Comparison of ENCODE assay signal across 8 cellular contexts in the genomic region with DNA sequence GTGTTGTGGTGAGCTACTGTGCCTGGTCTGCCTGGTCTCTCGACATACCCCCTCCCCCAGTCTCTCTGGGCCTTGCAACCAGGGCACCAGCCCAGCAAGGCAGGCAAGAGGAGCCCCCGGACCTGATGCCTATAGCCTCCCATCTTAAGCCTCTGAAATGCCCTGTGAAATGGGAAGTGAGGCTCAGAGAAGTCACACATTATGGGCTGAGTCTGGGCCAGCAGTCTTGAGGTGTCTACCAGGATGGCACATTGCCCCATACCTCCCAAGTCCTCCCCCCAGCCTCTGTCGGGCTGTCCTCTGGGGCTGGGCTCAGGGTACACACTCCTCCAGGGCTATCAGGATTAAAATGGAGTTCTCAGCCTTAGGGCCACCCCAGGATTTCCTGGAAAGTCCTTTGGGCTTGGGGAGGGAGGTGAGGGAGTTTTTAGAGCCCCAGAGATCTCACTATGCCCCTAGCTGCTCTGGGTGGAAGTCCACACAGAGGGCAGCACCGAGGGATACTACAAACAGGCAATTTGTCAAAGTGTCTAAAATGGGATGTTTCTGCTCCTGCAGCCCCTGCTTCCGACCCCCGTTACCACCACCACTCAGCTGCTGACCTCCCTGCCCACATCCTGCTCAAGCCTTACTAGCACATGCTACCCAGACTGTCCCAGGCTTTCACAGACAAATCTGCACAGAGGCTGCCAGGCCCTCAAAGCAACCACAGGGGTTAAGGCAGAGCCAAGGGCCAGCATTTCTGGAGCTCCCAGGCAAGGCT.
DNase-seq lines count a peak whose midpoint lies in the region; ATAC-seq and TF ChIP-seq lines count a peak whose summit lies in the region.

No MANE protein-coding gene starts in this region.

- peaks cover 28% of the 10 kb centered on the region for H3K36me3 ChIP-seq in NT2/D1 (ENCODE audit: insufficient read depth, insufficient read length, low read length)
- peaks cover 0 to 19% (median 11%) of the 10 kb centered on the region in 3 donors for H3K36me3 ChIP-seq in tibial artery

- TF ChIP-seq CTCF in GM12875 (IDR thresholded peaks at IDR 0.05; ENCODE audit: borderline replicate concordance, insufficient read depth, low read depth, low read length) (peak; percentile 47), choroid plexus epithelial cell (conservative IDR thresholded peaks at IDR 0.05; ENCODE audit: low read depth, low read length) (peak; percentile 64), tibial artery (IDR thresholded peaks at IDR 0.05) (no peak)

- intact Hi-C loops in tibial artery (cut with DNase I; ENCODE audit: low total_unique reads) = no loop called here

- H3K4me1 ChIP-seq in NT2/D1 (ENCODE audit: insufficient read depth, insufficient read length) (peaks cover 36% of the 10 kb centered on the region), tibial artery (peaks cover 3 to 50% (median 35%) of the 10 kb centered on the region in 4 donors)

- ATAC-seq in GM21515 (IDR thresholded peaks at IDR 0.05; ENCODE audit: unreplicated experiment) = no peak

- H3K27me3 ChIP-seq in NT2/D1 (ENCODE audit: insufficient read depth, insufficient read length) (no peaks in the 10 kb centered on the region), tibial artery (peaks cover 0 to 29% of the 10 kb centered on the region in 2 donors)

- H3K4me3 ChIP-seq in GM12875 (ENCODE audit: low read depth, low read length) (no peak overlapping the region), NT2/D1 (ENCODE audit: insufficient read length, low read depth) (no peak overlapping the region), choroid plexus epithelial cell (ENCODE audit: low read depth, low read length) (no peak overlapping the region), skeletal muscle cell (ENCODE audit: low read depth, low read length) (no peak overlapping the region), tibial artery (no peak overlapping the region)

- H3K27ac ChIP-seq in tibial artery = no peak overlapping the region

- H3K9me3 ChIP-seq in NT2/D1 (ENCODE audit: insufficient read depth, low read length) = no peaks in the 10 kb centered on the region
- H3K9me3 ChIP-seq in tibial artery = no peaks in the 10 kb centered on the region

- H3K9ac ChIP-seq in NT2/D1 (ENCODE audit: insufficient read length, low read depth) = peak overlapping the region; percentile 21

- no peak for DNase-seq in NT2/D1 (ENCODE audit: low read depth, low spot score)
- peak; percentile 98 for DNase-seq in choroid plexus epithelial cell (ENCODE audit: low read depth)
- peak; percentile 65 for DNase-seq in skeletal muscle cell (ENCODE audit: low read depth)
- DNase-seq in cerebellar nuclear complex (lab: John Stamatoyannopoulos, UW) = no peak
- DNase-seq in NCI-H1417 (lab: John Stamatoyannopoulos, UW) = no peak
- no peak for DNase-seq in tibial artery

Comparison
In these comparisons a context has a peak if more than half of its experiments do, and no peak if none do; other contexts are left out.
1. CTCF ChIP-seq: peak in GM12875 (single experiment) and choroid plexus epithelial cell (single experiment); none in tibial artery (0 of 2).
2. DNase-seq: peak in choroid plexus epithelial cell (single experiment) and skeletal muscle cell (single experiment); none in NT2/D1 (single experiment), cerebellar nuclear complex (0 of 2), NCI-H1417 (0 of 3) and tibial artery (0 of 2).